8 cellular contexts compared by ENCODE assay signal in genomic region chr1:74731399-74732052, GRCh38. TPM values are rescaled to one million over a fixed set of nuclear protein-coding genes. Genes with fewer than 3 reads are reported as not detected.
A peak's percentile ranks its signal among the peaks of the same experiment; 100 is the strongest.
DNase-seq lines count a peak whose midpoint lies in the region; ATAC-seq and TF ChIP-seq lines count a peak whose summit lies in the region.

No MANE protein-coding gene starts in this region.

- H3K9me3 ChIP-seq in CD4-positive, CD25-positive, alpha-beta regulatory T cell (ENCODE audit: control insufficient read depth in 2 of 2, low read length in 2 of 2) = peaks cover 0 to under 1% of the 10 kb centered on the region in 2 experiments
- H3K9me3 ChIP-seq in MG63 = no peaks in the 10 kb centered on the region
- no peaks in the 10 kb centered on the region for H3K9me3 ChIP-seq in effector memory CD4-positive, alpha-beta T cell (ENCODE audit: control insufficient read depth, low read length)

- no peak for DNase-seq in CD4-positive, CD25-positive, alpha-beta regulatory T cell
- DNase-seq in MG63 = no peak
- peak; percentile 28 for DNase-seq in fibroblast of mammary gland (ENCODE audit: low read depth)
- DNase-seq in stimulated activated naive B cell treated with anti-CD40 and anti-IgM and Interleukin-4, amounts not matched to agents 10 μg/mL and 1 μg/mL and 100 μg/mL, for 72 hours = no peak
- no peak for DNase-seq in effector memory CD4-positive, alpha-beta T cell
- DNase-seq in DMS79 treated with DMSO at 0.1 percent for 48 hours (lab: John Stamatoyannopoulos, UW) = no peak
- DNase-seq in effector CD8-positive, alpha-beta T cell (lab: John Stamatoyannopoulos, UW) = no peak

- peak overlapping the region; percentile 55 to 82 (median 74) for H3K4me3 Mint-ChIP-seq in CD4-positive, CD25-positive, alpha-beta regulatory T cell
- H3K4me3 Mint-ChIP-seq in stimulated activated naive B cell treated with anti-CD40 and anti-IgM and Interleukin-4, amounts not matched to agents 10 μg/mL and 1 μg/mL and 100 μg/mL, for 72 hours = peak overlapping the region in 1 of 2 donors; percentile 29

- H3K4me1 Mint-ChIP-seq in CD4-positive, CD25-positive, alpha-beta regulatory T cell = peaks cover 30 to 72% (median 48%) of the 10 kb centered on the region in 4 donors
- peaks cover 23 to 58% of the 10 kb centered on the region in 2 donors for H3K4me1 Mint-ChIP-seq in stimulated activated naive B cell treated with anti-CD40 and anti-IgM and Interleukin-4, amounts not matched to agents 10 μg/mL and 1 μg/mL and 100 μg/mL, for 72 hours

- peak overlapping the region; percentile 16 for H3K27ac ChIP-seq in CD4-positive, CD25-positive, alpha-beta regulatory T cell (ENCODE audit: insufficient read depth, low read length, poor library complexity, severe bottlenecking)
- no peak overlapping the region for H3K27ac ChIP-seq in effector memory CD4-positive, alpha-beta T cell (ENCODE audit: insufficient read depth, low read length, poor library complexity, severe bottlenecking)

- H3K27ac Mint-ChIP-seq in CD4-positive, CD25-positive, alpha-beta regulatory T cell = peak overlapping the region; percentile 39 to 90 (median 80)
- H3K27ac Mint-ChIP-seq in stimulated activated naive B cell treated with anti-CD40 and anti-IgM and Interleukin-4, amounts not matched to agents 10 μg/mL and 1 μg/mL and 100 μg/mL, for 72 hours = peak overlapping the region; percentile 74

- ATAC-seq in CD4-positive, CD25-positive, alpha-beta regulatory T cell (ENCODE audit: low read depth in 2 of 2) = no peak
- ATAC-seq in GM19467 (IDR thresholded peaks at IDR 0.05; ENCODE audit: unreplicated experiment) = peak; percentile 35
- no peak for ATAC-seq in stimulated activated naive B cell treated with anti-CD40 and anti-IgM and Interleukin-4, amounts not matched to agents 10 μg/mL and 1 μg/mL and 100 μg/mL, for 72 hours (replicated peaks)

- peaks cover 24% of the 10 kb centered on the region for H3K4me1 ChIP-seq in CD4-positive, CD25-positive, alpha-beta regulatory T cell (ENCODE audit: control insufficient read depth, insufficient read depth, low read length, poor library complexity, severe bottlenecking)
- H3K4me1 ChIP-seq in effector memory CD4-positive, alpha-beta T cell (ENCODE audit: control insufficient read depth, insufficient read depth, low read length, poor library complexity, severe bottlenecking) = peaks cover 3% of the 10 kb centered on the region

- H3K36me3 ChIP-seq in CD4-positive, CD25-positive, alpha-beta regulatory T cell (ENCODE audit: control insufficient read depth, insufficient read depth, low read length) = peaks cover 8% of the 10 kb centered on the region
- H3K36me3 ChIP-seq in MG63 = peaks cover 13% of the 10 kb centered on the region
- peaks cover under 1% of the 10 kb centered on the region for H3K36me3 ChIP-seq in effector memory CD4-positive, alpha-beta T cell (ENCODE audit: control insufficient read depth, insufficient read depth, low read length)

- peak overlapping the region; percentile 49 for H3K4me3 ChIP-seq in CD4-positive, CD25-positive, alpha-beta regulatory T cell (ENCODE audit: low read depth, low read length)
- H3K4me3 ChIP-seq in MG63 = peak overlapping the region; percentile 6; the same call in 1 of the 2 replicates
- peak overlapping the region; percentile 83 for H3K4me3 ChIP-seq in fibroblast of mammary gland (ENCODE audit: control insufficient read depth, low read depth, low read length)
- H3K4me3 ChIP-seq in effector memory CD4-positive, alpha-beta T cell (ENCODE audit: insufficient read depth, low read depth, low read length, poor library complexity, severe bottlenecking) = no peak overlapping the region

- H3K27me3 Mint-ChIP-seq in CD4-positive, CD25-positive, alpha-beta regulatory T cell = no peaks in the 10 kb centered on the region
- no peaks in the 10 kb centered on the region for H3K27me3 Mint-ChIP-seq in stimulated activated naive B cell treated with anti-CD40 and anti-IgM and Interleukin-4, amounts not matched to agents 10 μg/mL and 1 μg/mL and 100 μg/mL, for 72 hours

- no peaks in the 10 kb centered on the region for H3K27me3 ChIP-seq in CD4-positive, CD25-positive, alpha-beta regulatory T cell (ENCODE audit: control insufficient read depth, insufficient read depth, low read length)
- no peaks in the 10 kb centered on the region for H3K27me3 ChIP-seq in MG63
- no peaks in the 10 kb centered on the region for H3K27me3 ChIP-seq in effector memory CD4-positive, alpha-beta T cell (replicated peaks; ENCODE audit: control insufficient read depth, insufficient read depth, low read length, poor library complexity, severe bottlenecking)

- no peak for TF ChIP-seq CTCF in fibroblast of mammary gland (conservative IDR thresholded peaks at IDR 0.05; ENCODE audit: control insufficient read depth, insufficient read depth, low read depth, low read length)

- H3K36me3 Mint-ChIP-seq in CD4-positive, CD25-positive, alpha-beta regulatory T cell = peaks cover 26% of the 10 kb centered on the region
- H3K36me3 Mint-ChIP-seq in stimulated activated naive B cell treated with anti-CD40 and anti-IgM and Interleukin-4, amounts not matched to agents 10 μg/mL and 1 μg/mL and 100 μg/mL, for 72 hours = peaks cover 14 to 30% of the 10 kb centered on the region in 2 donors

- peaks cover 0 to 24% (median 0%) of the 10 kb centered on the region in 7 donors for H3K9me3 Mint-ChIP-seq in CD4-positive, CD25-positive, alpha-beta regulatory T cell
- H3K9me3 Mint-ChIP-seq in stimulated activated naive B cell treated with anti-CD40 and anti-IgM and Interleukin-4, amounts not matched to agents 10 μg/mL and 1 μg/mL and 100 μg/mL, for 72 hours = peaks cover 2 to 6% of the 10 kb centered on the region in 2 donors

RNA-seq across cellular contexts. Expression of gene CRYZ, which starts 1.3 kb away (rescaled TPM):
- 17.2 TPM for total RNA-seq in CD4-positive, CD25-positive, alpha-beta regulatory T cell
- polyA plus RNA-seq in CD4-positive, CD25-positive, alpha-beta regulatory T cell = 10 to 100 TPM; 45.4 to 89.0 (median 52.9) TPM
- total RNA-seq in MG63 (2014; rRNA removed; shearing (Covaris generic); ENCODE audit: low replicate concordance) = 35.8 and 55.8 TPM in 2 replicates

RNA-seq across cellular contexts. Expression of gene TYW3, which starts 1.4 kb away (rescaled TPM):
- total RNA-seq in CD4-positive, CD25-positive, alpha-beta regulatory T cell = 11.4 TPM
- polyA plus RNA-seq in CD4-positive, CD25-positive, alpha-beta regulatory T cell = 10 to 100 TPM in 1 of 4 donors, 1 to 10 TPM in 3; 6.1 to 10.0 (median 9.1) TPM
- 4.0 and 12.2 TPM in 2 replicates for total RNA-seq in MG63 (2014; rRNA removed; shearing (Covaris generic); ENCODE audit: low replicate concordance)

RNA-seq across cellular contexts. Expression of gene ERICH3, which starts 57.9 kb away (rescaled TPM):
- total RNA-seq in CD4-positive, CD25-positive, alpha-beta regulatory T cell = not detected
- polyA plus RNA-seq in CD4-positive, CD25-positive, alpha-beta regulatory T cell = not detected
- total RNA-seq in MG63 (2014; rRNA removed; shearing (Covaris generic); ENCODE audit: low replicate concordance) = not detected in 2 replicates
